8 cellular contexts compared by ENCODE assay signal in the genomic region with DNA sequence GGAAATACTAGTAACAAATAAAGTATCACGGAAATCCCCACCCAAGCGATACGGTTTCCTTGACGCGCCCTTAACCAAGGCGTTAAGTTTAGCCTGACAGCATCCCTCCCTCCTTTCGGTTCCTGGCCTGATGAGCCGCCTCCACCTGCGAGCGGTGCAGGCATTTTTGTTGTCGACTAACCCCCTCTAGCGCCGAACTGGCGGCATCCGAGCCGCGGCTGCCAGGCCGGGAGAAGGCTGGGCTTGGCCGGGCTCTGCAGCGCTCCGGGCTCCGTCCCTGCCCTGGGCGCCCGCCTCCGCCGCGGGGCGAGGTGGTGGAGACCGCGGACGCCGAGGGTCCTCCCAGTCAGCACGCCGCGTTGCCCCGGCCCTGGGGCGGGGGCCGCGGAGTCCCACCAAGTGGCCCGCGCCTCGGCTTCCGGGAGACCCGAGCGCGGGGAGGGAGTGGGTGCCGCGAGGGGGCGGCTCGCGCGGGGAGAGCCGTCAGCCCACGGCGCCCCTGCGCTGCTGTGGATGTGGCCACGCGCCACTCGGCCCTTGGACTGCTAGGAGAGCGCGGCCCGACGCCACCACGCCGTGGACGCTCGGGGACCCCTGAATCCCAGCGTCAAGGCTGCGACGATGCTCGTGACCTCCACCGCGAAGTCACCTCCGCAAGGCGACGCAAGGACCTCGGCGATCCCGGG. TPM values are rescaled to one million over a fixed set of nuclear protein-coding genes. Genes with fewer than 3 reads are reported as not detected.
DNase-seq lines count a peak whose midpoint lies in the region; ATAC-seq and TF ChIP-seq lines count a peak whose summit lies in the region.

No MANE protein-coding gene starts in this region.

- H3K27ac ChIP-seq in C4-2B = peak overlapping the region; percentile 82

- peaks cover 30% of the 10 kb centered on the region for H3K27me3 Mint-ChIP-seq in activated naive CD4-positive, alpha-beta T cell treated with anti-CD3 and anti-CD28 coated beads for 36 hours (ENCODE audit: low read depth)

- CTCF ChIA-PET in activated naive CD4-positive, alpha-beta T cell treated with anti-CD3 and anti-CD28 coated beads for 36 hours (lab: Charles Lee) = no interaction called here

- peaks cover 10% of the 10 kb centered on the region for H3K4me1 Mint-ChIP-seq in activated naive CD4-positive, alpha-beta T cell treated with anti-CD3 and anti-CD28 coated beads for 36 hours (ENCODE audit: low read depth)

- intact Hi-C loops in activated naive CD4-positive, alpha-beta T cell treated with anti-CD3 and anti-CD28 coated beads for 36 hours (cut with micrococcal nuclease) = loop anchor here (5.0 kb wide), 2 partner anchors 481 to 1951 kb away; no protein-coding TSS in a partner anchor

- H3K4me3 Mint-ChIP-seq in activated naive CD4-positive, alpha-beta T cell treated with anti-CD3 and anti-CD28 coated beads for 36 hours = peak overlapping the region; percentile 57

- H3K36me3 Mint-ChIP-seq in activated naive CD4-positive, alpha-beta T cell treated with anti-CD3 and anti-CD28 coated beads for 36 hours (ENCODE audit: low read depth) = no peaks in the 10 kb centered on the region

- DNase-seq in NCI-H345 treated with DMSO at 0.1 percent for 48 hours (lab: John Stamatoyannopoulos, UW; ENCODE audit: unreplicated experiment) (peak; percentile 20), globus pallidus (ENCODE audit: low spot score) (peak; percentile 46), occipital lobe (lab: John Stamatoyannopoulos, UW) (peak; percentile 75), ureter (ENCODE audit: low spot score) (peak; percentile 81)
- peak; percentile 81 for DNase-seq in activated naive CD4-positive, alpha-beta T cell treated with anti-CD3 and anti-CD28 coated beads for 36 hours

- ATAC-seq in GM18909 (IDR thresholded peaks at IDR 0.05; ENCODE audit: poor library complexity, unreplicated experiment) (peak; percentile 98), HG03135 (IDR thresholded peaks at IDR 0.05; ENCODE audit: unreplicated experiment) (peak; percentile 98)

- no peaks in the 10 kb centered on the region for H3K9me3 Mint-ChIP-seq in activated naive CD4-positive, alpha-beta T cell treated with anti-CD3 and anti-CD28 coated beads for 36 hours

- TF ChIP-seq CTCF in C4-2B (conservative IDR thresholded peaks at IDR 0.05) = peak; percentile 82

- no peak overlapping the region for H3K27ac Mint-ChIP-seq in activated naive CD4-positive, alpha-beta T cell treated with anti-CD3 and anti-CD28 coated beads for 36 hours

RNA-seq across cellular contexts. Expression of gene EPHA6, which starts 1.1 kb away (rescaled TPM):
- not detected for total RNA-seq in activated naive CD4-positive, alpha-beta T cell treated with anti-CD3 and anti-CD28 coated beads for 36 hours
- 219 TPM for total RNA-seq in occipital lobe
- 13.2 TPM for total RNA-seq in ureter

Comparison
In these comparisons a context has a peak if more than half of its experiments do, and no peak if none do; other contexts are left out.
1. Peak in every context shown above with its lines: DNase-seq, ATAC-seq and H3K27ac ChIP-seq.
2. DNase-seq: peak in every context shown above with its lines; median percentile 81 in activated naive CD4-positive, alpha-beta T cell treated with anti-CD3 and anti-CD28 coated beads for 36 hours; 81 in ureter; 75 in occipital lobe; 46 in globus pallidus; 20 in NCI-H345 treated with DMSO at 0.1 percent for 48 hours.
3. RNA of gene EPHA6, which starts 1.1 kb away (total RNA-seq): 219 TPM in occipital lobe (single experiment); 13.2 TPM in ureter (single experiment) and not detected in activated naive CD4-positive, alpha-beta T cell treated with anti-CD3 and anti-CD28 coated beads for 36 hours; every median in the first group is over 10 times any median in the second.